Comparison of ENCODE assay signal across 8 cellular contexts in the genomic region with DNA sequence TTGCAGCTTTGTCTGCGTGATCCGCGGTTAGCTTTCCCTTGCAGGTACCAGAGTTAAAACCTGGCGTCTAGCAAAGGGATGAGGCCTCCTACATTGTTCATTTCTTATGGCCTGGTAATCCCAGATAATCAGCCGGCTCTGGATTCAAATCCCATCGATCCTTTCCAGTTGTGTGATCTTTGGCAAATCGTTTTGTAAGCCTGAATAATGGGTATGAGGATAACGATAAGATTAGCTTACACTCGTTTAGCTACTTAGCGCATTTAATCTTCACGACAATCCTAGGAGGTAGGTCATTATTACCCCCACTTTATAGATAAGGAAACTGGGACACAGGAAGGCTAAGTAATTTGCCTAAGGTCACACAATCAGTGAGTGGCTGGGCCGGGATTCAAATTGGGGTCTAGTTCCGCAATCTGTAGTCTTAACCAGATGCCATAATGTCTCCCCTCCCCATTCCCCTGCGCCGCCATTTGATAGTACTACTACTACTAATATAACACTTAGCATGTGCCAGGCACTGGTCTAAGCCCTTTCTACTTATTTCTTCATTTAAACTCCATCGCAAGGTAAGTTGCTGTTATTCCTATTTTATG. TPM values are rescaled to one million over a fixed set of nuclear protein-coding genes. Genes with fewer than 3 reads are reported as not detected.
DNase-seq lines count a peak whose midpoint lies in the region; ATAC-seq, FAIRE-seq and TF ChIP-seq lines count a peak whose summit lies in the region.

No MANE protein-coding gene starts in this region.

- no peaks in the 10 kb centered on the region for H3K27me3 Mint-ChIP-seq in IgD-negative memory B cell

- BruUV-seq in K562 (replicated peaks; lab: Mats Ljungman, UMichigan), result no TSS peak

- 0 out of 2 replicates have a peak overlapping the region, but pooled peaks have one; percentile 40 for H2AFZ ChIP-seq in K562 (ENCODE audit: low read depth, low read length)

- no peak for TF ChIP-seq POLR2A in K562 (conservative IDR thresholded peaks at IDR 0.05)

- no peaks in the 10 kb centered on the region for H3K36me3 Mint-ChIP-seq in IgD-negative memory B cell

- no peak for TF ChIP-seq CTCF in K562 (IDR thresholded peaks at IDR 0.05 in 2 of 3, conservative IDR thresholded peaks at IDR 0.05 in 1 of 3; ENCODE audit: insufficient read depth in 2 of 3, low read depth in 1 of 3, low read length in 3 of 3)

- H3K4me1 ChIP-seq in BLaER1 treated with 17β-estradiol and CSF1 and Interleukin-3, amounts not matched to agents 10 nM and 100 nM, result peaks cover 42 to 46% (median 43%) of the 10 kb centered on the region in 10 experiments
- H3K4me1 ChIP-seq in K562 (replicated peaks in 1 of 2; ENCODE audit: control insufficient read depth in 2 of 2, insufficient read depth in 2 of 2, low read length in 2 of 2) (peaks cover 6 to 23% of the 10 kb centered on the region in 2 experiments; a peak in 4 of 5 replicates), mononuclear cell (ENCODE audit: insufficient read depth, low read length) (peaks cover 46% of the 10 kb centered on the region)

- H3K27me3 ChIP-seq in BLaER1 treated with 17β-estradiol and CSF1 and Interleukin-3, amounts not matched to agents 10 nM and 100 nM, result peaks cover 0 to 24% (median 13%) of the 10 kb centered on the region in 11 experiments; a peak in 9 of 22 replicates
- H3K27me3 ChIP-seq in K562 (ENCODE audit: control insufficient read depth in 2 of 2, insufficient read depth in 2 of 2, low read length in 2 of 2) (no peaks in the 10 kb centered on the region), mononuclear cell (ENCODE audit: insufficient read depth, low read length) (no peaks in the 10 kb centered on the region)

- H3K4me2 ChIP-seq in BLaER1 treated with 17β-estradiol and CSF1 and Interleukin-3, amounts not matched to agents 10 nM and 100 nM, result peak overlapping the region; percentile 68 to 92 (median 84)
- H3K4me2 ChIP-seq in K562 (ENCODE audit: insufficient read depth, low read length), result peak overlapping the region; percentile 50

- intact Hi-C loops in K562 (cut with micrococcal nuclease), result loop anchor here (2.0 to 10.0 kb wide), 3 partner anchors 121 to 835 kb away; no protein-coding TSS in a partner anchor

- in situ Hi-C loops in K562 (cut with MboI) (loop anchor here (10.0 kb wide), 2 partner anchors 193 to 333 kb away; no protein-coding TSS in a partner anchor), G401 (cut with HindIII; ENCODE audit: low sequenced_read_pairs) (no loop called here)

- H3K9me3 ChIP-seq in BLaER1 treated with 17β-estradiol and CSF1 and Interleukin-3, amounts not matched to agents 10 nM and 100 nM (replicated peaks in 1 of 11), result no peaks in the 10 kb centered on the region
- H3K9me3 ChIP-seq in K562 (replicated peaks; ENCODE audit: control insufficient read depth, insufficient read depth, low read depth, low read length) (no peaks in the 10 kb centered on the region), mononuclear cell (ENCODE audit: low read depth, low read length) (no peaks in the 10 kb centered on the region)

- peak overlapping the region in 9 of 11 experiments; percentile 65 to 78 (median 73); a peak in 17 of 22 replicates for H3K27ac ChIP-seq in BLaER1 treated with 17β-estradiol and CSF1 and Interleukin-3, amounts not matched to agents 10 nM and 100 nM
- H3K27ac ChIP-seq in K562 (ENCODE audit: extremely low read depth, low read depth, low read length) (no peak overlapping the region; the same call in 2 of the 3 replicates), caudate nucleus (ENCODE audit: low read depth, low read length) (no peak overlapping the region)

- peaks cover 38 to 45% (median 41%) of the 10 kb centered on the region in 3 donors for H3K4me1 Mint-ChIP-seq in IgD-negative memory B cell

- DNase-seq in K562 (ENCODE audit: extremely low read depth in 1 of 4, low spot score in 3 of 4) (no peak), caudate nucleus (lab: John Stamatoyannopoulos, UW) (no peak), G401 (ENCODE audit: low spot score) (no peak), RCC 7860 (ENCODE audit: low spot score) (no peak)

- H3K9ac ChIP-seq in BLaER1 treated with 17β-estradiol and CSF1 and Interleukin-3, amounts not matched to agents 10 nM and 100 nM, result peak overlapping the region; percentile 67 to 98 (median 79)
- H3K9ac ChIP-seq in K562 (ENCODE audit: insufficient read depth in 1 of 2, low read depth in 2 of 2, low read length in 2 of 2), result peak overlapping the region; percentile 40 to 89

- peak overlapping the region; percentile 54 to 89 (median 81) for H3K4me3 ChIP-seq in BLaER1 treated with 17β-estradiol and CSF1 and Interleukin-3, amounts not matched to agents 10 nM and 100 nM
- peak overlapping the region; percentile 48 for H3K4me3 ChIP-seq in K562
- peak overlapping the region; percentile 52 for H3K4me3 ChIP-seq in mononuclear cell (ENCODE audit: low read length)

- peaks cover 15 to 37% (median 30%) of the 10 kb centered on the region in 11 experiments for H4K20me1 ChIP-seq in BLaER1 treated with 17β-estradiol and CSF1 and Interleukin-3, amounts not matched to agents 10 nM and 100 nM
- 0 out of 2 replicates have a peak, but pooled peaks cover 4% of the 10 kb centered on the region for H4K20me1 ChIP-seq in K562 (replicated peaks; ENCODE audit: control insufficient read depth, insufficient read depth, low read length)

- peaks cover 5 to 28% (median 12%) of the 10 kb centered on the region in 11 experiments; a peak in 21 of 22 replicates for H3K36me3 ChIP-seq in BLaER1 treated with 17β-estradiol and CSF1 and Interleukin-3, amounts not matched to agents 10 nM and 100 nM
- H3K36me3 ChIP-seq in K562 (ENCODE audit: control insufficient read depth, insufficient read depth, low read length), result peaks cover 21% of the 10 kb centered on the region; the same call in 1 of the 3 replicates

- no peak for TF ChIP-seq EP300 in K562 (IDR thresholded peaks at IDR 0.05; ENCODE audit: low read length)

- ATAC-seq in K562 (no peak), GM21528 (IDR thresholded peaks at IDR 0.05; ENCODE audit: low FRiP score, unreplicated experiment) (no peak)

- FAIRE-seq in K562 (lab: Jason Lieb, UNC) (no peak), RCC 7860 (lab: Jason Lieb, UNC) (no peak)

- WGBS in K562 (ENCODE audit: insufficient coverage, low coverage, missing lambda C conversion rate), result 31% methylated on average over 16 of the region's 16 CpGs

- POLR2A ChIA-PET in K562 (lab: Yijun Ruan, JAX), result interaction anchor here (1.3 kb wide), 1 partner anchor 37 kb away, joined by 3 read pairs; no protein-coding TSS in a partner anchor

- H3K9me1 ChIP-seq in K562 (ENCODE audit: control insufficient read depth, insufficient read depth, low read length), result no peaks in the 10 kb centered on the region

- H3K4me3 Mint-ChIP-seq in IgD-negative memory B cell, result peak overlapping the region; percentile 81 to 98 (median 92)

- H3K27ac Mint-ChIP-seq in IgD-negative memory B cell, result peak overlapping the region; percentile 89 to 96 (median 93)

- H3K9me3 Mint-ChIP-seq in IgD-negative memory B cell, result no peaks in the 10 kb centered on the region

- H3K79me2 ChIP-seq in K562 (ENCODE audit: control insufficient read depth, insufficient read depth, low read length), result peaks cover 36% of the 10 kb centered on the region

- CTCF ChIA-PET in K562 (lab: Yijun Ruan, JAX; ENCODE audit: low intra/inter-chr PET ratio), result no interaction called here

- TF ChIP-seq RAD21 in K562 (CRISPR knock-in tag; conservative IDR thresholded peaks at IDR 0.05 in 1 of 2, IDR thresholded peaks at IDR 0.05 in 1 of 2), result no peak

RNA-seq across cellular contexts. Expression of gene UBA1, which starts 1.7 kb away (rescaled TPM):
- 190 TPM for polyA plus RNA-seq in IgD-negative memory B cell
- total RNA-seq in K562 (2011; cell fraction: chromatin; rRNA removed; ENCODE audit: low replicate concordance), result 100 and 166 TPM in 2 replicates
- total RNA-seq in K562 (2011; cell fraction: nucleolus; rRNA removed), result 84.0 and 85.6 TPM in 2 replicates
- total RNA-seq in K562 (2011; cell fraction: nucleoplasm; rRNA removed), result 103 and 130 TPM in 2 replicates
- total RNA-seq in K562 (2014; rRNA removed), result 96.0 and 125 TPM in 2 replicates
- 28.0 and 32.5 TPM in 2 replicates for total RNA-seq in K562 (2014; rRNA removed; fragmentation: Illumina TruSeq; extraction: Trizol)
- 52.2 and 57.8 TPM in 2 replicates for total RNA-seq in K562 (2015; rRNA removed; fragmentation: Illumina TruSeq; extraction: Trizol)
- total RNA-seq in K562 (2021), result 174 TPM in 2 replicates
- polyA plus RNA-seq in K562 (2011; rRNA removed), result 93.6 and 129 TPM in 2 replicates
- 107 and 204 TPM in 2 replicates for polyA plus RNA-seq in K562 (2011; cell fraction: cytosol; rRNA removed)
- 107 and 144 TPM in 2 replicates for polyA plus RNA-seq in K562 (2011; cell fraction: nucleus; rRNA removed)
- polyA plus RNA-seq in K562 (2012), result 139 and 174 TPM in 2 replicates
- 130 and 136 TPM in 2 replicates for polyA plus RNA-seq in K562 (2014; fragmentation: Illumina TruSeq; extraction: Trizol)
- 10 to 100 TPM; 32.0 to 40.1 TPM for polyA plus RNA-seq in K562 (2014; fragmentation: Nextera tagmentation; extraction: Ambion mirVana)
- 103 and 109 TPM in 2 replicates for polyA plus RNA-seq in K562 (2014; rRNA removed)
- 91.5 and 109 TPM in 2 replicates for polyA minus RNA-seq in K562 (2011; rRNA and poly(A)+ RNA removed)
- polyA minus RNA-seq in K562 (2011; cell fraction: cytosol; rRNA and poly(A)+ RNA removed), result 93.2 and 101 TPM in 2 replicates
- 27.5 and 38.9 TPM in 2 replicates for polyA minus RNA-seq in K562 (2011; cell fraction: nucleus; rRNA and poly(A)+ RNA removed)
- total RNA-seq in mononuclear cell, result 53.2 TPM
- total RNA-seq in G401 (2014; rRNA removed; shearing (Covaris generic)), result 198 and 217 TPM in 2 replicates

RNA-seq across cellular contexts. Expression of gene CDK16, which starts 26.6 kb away (rescaled TPM):
- polyA plus RNA-seq in IgD-negative memory B cell, result 16.8 TPM
- 89.8 and 211 TPM in 2 replicates for total RNA-seq in K562 (2011; cell fraction: chromatin; rRNA removed; ENCODE audit: low replicate concordance)
- total RNA-seq in K562 (2011; cell fraction: nucleolus; rRNA removed), result 119 and 125 TPM in 2 replicates
- 113 and 130 TPM in 2 replicates for total RNA-seq in K562 (2011; cell fraction: nucleoplasm; rRNA removed)
- total RNA-seq in K562 (2014; rRNA removed), result 50.7 and 68.5 TPM in 2 replicates
- total RNA-seq in K562 (2014; rRNA removed; fragmentation: Illumina TruSeq; extraction: Trizol), result 34.9 and 45.4 TPM in 2 replicates
- 57.5 and 60.7 TPM in 2 replicates for total RNA-seq in K562 (2015; rRNA removed; fragmentation: Illumina TruSeq; extraction: Trizol)
- 89.4 and 97.2 TPM in 2 replicates for total RNA-seq in K562 (2021)
- polyA plus RNA-seq in K562 (2011; rRNA removed), result 78.1 and 104 TPM in 2 replicates
- 134 and 154 TPM in 2 replicates for polyA plus RNA-seq in K562 (2011; cell fraction: cytosol; rRNA removed)
- polyA plus RNA-seq in K562 (2011; cell fraction: nucleus; rRNA removed), result 448 and 526 TPM in 2 replicates
- polyA plus RNA-seq in K562 (2012), result 84.2 and 89.4 TPM in 2 replicates
- polyA plus RNA-seq in K562 (2014; fragmentation: Illumina TruSeq; extraction: Trizol), result 86.0 and 104 TPM in 2 replicates
- 1 to 10 TPM; 3.9 to 5.4 TPM for polyA plus RNA-seq in K562 (2014; fragmentation: Nextera tagmentation; extraction: Ambion mirVana)
- polyA plus RNA-seq in K562 (2014; rRNA removed), result 79.7 and 90.9 TPM in 2 replicates
- polyA minus RNA-seq in K562 (2011; rRNA and poly(A)+ RNA removed), result 61.2 and 77.6 TPM in 2 replicates
- polyA minus RNA-seq in K562 (2011; cell fraction: cytosol; rRNA and poly(A)+ RNA removed), result 72.5 and 107 TPM in 2 replicates
- 63.5 and 70.4 TPM in 2 replicates for polyA minus RNA-seq in K562 (2011; cell fraction: nucleus; rRNA and poly(A)+ RNA removed)
- total RNA-seq in mononuclear cell, result 95.6 TPM
- 88.1 and 118 TPM in 2 replicates for total RNA-seq in G401 (2014; rRNA removed; shearing (Covaris generic))

RNA-seq across cellular contexts. Expression of gene USP11, which starts 40.9 kb away (rescaled TPM):
- 68.6 TPM for polyA plus RNA-seq in IgD-negative memory B cell
- 40.9 and 111 TPM in 2 replicates for total RNA-seq in K562 (2011; cell fraction: chromatin; rRNA removed; ENCODE audit: low replicate concordance)
- 39.0 and 45.0 TPM in 2 replicates for total RNA-seq in K562 (2011; cell fraction: nucleolus; rRNA removed)
- 38.4 and 40.7 TPM in 2 replicates for total RNA-seq in K562 (2011; cell fraction: nucleoplasm; rRNA removed)
- total RNA-seq in K562 (2014; rRNA removed), result 13.8 and 15.1 TPM in 2 replicates
- 8.4 and 9.0 TPM in 2 replicates for total RNA-seq in K562 (2014; rRNA removed; fragmentation: Illumina TruSeq; extraction: Trizol)
- total RNA-seq in K562 (2015; rRNA removed; fragmentation: Illumina TruSeq; extraction: Trizol), result 11.7 and 11.9 TPM in 2 replicates
- total RNA-seq in K562 (2021), result 27.4 and 29.0 TPM in 2 replicates
- polyA plus RNA-seq in K562 (2011; rRNA removed), result 9.2 and 20.7 TPM in 2 replicates
- polyA plus RNA-seq in K562 (2011; cell fraction: cytosol; rRNA removed), result 7.9 and 11.2 TPM in 2 replicates
- 62.9 and 72.4 TPM in 2 replicates for polyA plus RNA-seq in K562 (2011; cell fraction: nucleus; rRNA removed)
- polyA plus RNA-seq in K562 (2012), result 32.1 and 37.3 TPM in 2 replicates
- polyA plus RNA-seq in K562 (2014; fragmentation: Illumina TruSeq; extraction: Trizol), result 18.4 and 21.3 TPM in 2 replicates
- 1 to 10 TPM; 2.5 to 5.0 TPM for polyA plus RNA-seq in K562 (2014; fragmentation: Nextera tagmentation; extraction: Ambion mirVana)
- polyA plus RNA-seq in K562 (2014; rRNA removed), result 10.1 and 12.1 TPM in 2 replicates
- 26.8 and 31.8 TPM in 2 replicates for polyA minus RNA-seq in K562 (2011; rRNA and poly(A)+ RNA removed)
- polyA minus RNA-seq in K562 (2011; cell fraction: cytosol; rRNA and poly(A)+ RNA removed), result 22.3 and 32.7 TPM in 2 replicates
- 24.2 and 33.0 TPM in 2 replicates for polyA minus RNA-seq in K562 (2011; cell fraction: nucleus; rRNA and poly(A)+ RNA removed)
- total RNA-seq in mononuclear cell, result 25.2 TPM
- 53.1 and 57.3 TPM in 2 replicates for total RNA-seq in G401 (2014; rRNA removed; shearing (Covaris generic))

RNA-seq across cellular contexts. Expression of gene RBM10, which starts 46.9 kb away (rescaled TPM):
- polyA plus RNA-seq in IgD-negative memory B cell (36.0 TPM), K562 (2011; rRNA removed) (14.8 and 21.9 TPM in 2 replicates), K562 (2014; fragmentation: Illumina TruSeq; extraction: Trizol) (31.5 and 46.3 TPM in 2 replicates), K562 (2014; fragmentation: Nextera tagmentation; extraction: Ambion mirVana) (1 to 10 TPM; 1.1 to 1.7 TPM), K562 (2014; rRNA removed) (35.6 and 37.8 TPM in 2 replicates)
- 19.7 and 48.8 TPM in 2 replicates for total RNA-seq in K562 (2011; cell fraction: chromatin; rRNA removed; ENCODE audit: low replicate concordance)
- total RNA-seq in K562 (2011; cell fraction: nucleolus; rRNA removed), result 34.1 and 39.4 TPM in 2 replicates
- 16.6 and 23.2 TPM in 2 replicates for total RNA-seq in K562 (2011; cell fraction: nucleoplasm; rRNA removed)
- total RNA-seq in K562 (2014; rRNA removed) (46.0 and 62.7 TPM in 2 replicates), K562 (2014; rRNA removed; fragmentation: Illumina TruSeq; extraction: Trizol) (13.1 and 16.4 TPM in 2 replicates), K562 (2015; rRNA removed; fragmentation: Illumina TruSeq; extraction: Trizol) (33.1 and 35.2 TPM in 2 replicates), K562 (2021) (58.7 and 61.7 TPM in 2 replicates), mononuclear cell (14.4 TPM)
- polyA plus RNA-seq in K562 (2011; cell fraction: cytosol; rRNA removed), result 22.9 and 36.9 TPM in 2 replicates
- polyA plus RNA-seq in K562 (2011; cell fraction: nucleus; rRNA removed), result 52.5 and 71.2 TPM in 2 replicates
- polyA plus RNA-seq in K562 (2012), result 40.7 and 44.4 TPM in 2 replicates
- 12.3 and 14.7 TPM in 2 replicates for polyA minus RNA-seq in K562 (2011; rRNA and poly(A)+ RNA removed)
- polyA minus RNA-seq in K562 (2011; cell fraction: cytosol; rRNA and poly(A)+ RNA removed), result 27.4 and 41.7 TPM in 2 replicates
- polyA minus RNA-seq in K562 (2011; cell fraction: nucleus; rRNA and poly(A)+ RNA removed), result 14.8 and 16.9 TPM in 2 replicates
- total RNA-seq in G401 (2014; rRNA removed; shearing (Covaris generic)), result 51.8 and 67.8 TPM in 2 replicates

RNA-seq across cellular contexts. Expression of gene NDUFB11, which starts 47.4 kb away (rescaled TPM):
- polyA plus RNA-seq in IgD-negative memory B cell (197 TPM), K562 (2011; rRNA removed) (67.4 and 95.1 TPM in 2 replicates), K562 (2014; fragmentation: Illumina TruSeq; extraction: Trizol) (71.5 and 114 TPM in 2 replicates), K562 (2014; fragmentation: Nextera tagmentation; extraction: Ambion mirVana) (10 to 100 TPM; 20.9 to 48.3 TPM), K562 (2014; rRNA removed) (176 and 220 TPM in 2 replicates)
- 11.5 and 28.0 TPM in 2 replicates for total RNA-seq in K562 (2011; cell fraction: chromatin; rRNA removed; ENCODE audit: low replicate concordance)
- total RNA-seq in K562 (2011; cell fraction: nucleolus; rRNA removed), result 97.4 and 105 TPM in 2 replicates
- 50.7 and 57.9 TPM in 2 replicates for total RNA-seq in K562 (2011; cell fraction: nucleoplasm; rRNA removed)
- total RNA-seq in K562 (2014; rRNA removed) (269 and 323 TPM in 2 replicates), K562 (2014; rRNA removed; fragmentation: Illumina TruSeq; extraction: Trizol) (66.0 and 86.8 TPM in 2 replicates), K562 (2015; rRNA removed; fragmentation: Illumina TruSeq; extraction: Trizol) (114 and 138 TPM in 2 replicates), K562 (2021) (155 and 165 TPM in 2 replicates), mononuclear cell (34.4 TPM)
- 123 and 167 TPM in 2 replicates for polyA plus RNA-seq in K562 (2011; cell fraction: cytosol; rRNA removed)
- polyA plus RNA-seq in K562 (2011; cell fraction: nucleus; rRNA removed), result 43.4 and 47.8 TPM in 2 replicates
- 134 and 148 TPM in 2 replicates for polyA plus RNA-seq in K562 (2012)
- 57.2 and 61.3 TPM in 2 replicates for polyA minus RNA-seq in K562 (2011; rRNA and poly(A)+ RNA removed)
- polyA minus RNA-seq in K562 (2011; cell fraction: cytosol; rRNA and poly(A)+ RNA removed), result 44.3 and 47.8 TPM in 2 replicates
- 10.2 and 18.4 TPM in 2 replicates for polyA minus RNA-seq in K562 (2011; cell fraction: nucleus; rRNA and poly(A)+ RNA removed)
- total RNA-seq in G401 (2014; rRNA removed; shearing (Covaris generic)), result 87.1 and 115 TPM in 2 replicates

Comparison
In these comparisons a context has a peak if more than half of its experiments do, and no peak if none do; other contexts are left out.
1. H3K27ac ChIP-seq: peak in BLaER1 treated with 17β-estradiol and CSF1 and Interleukin-3, amounts not matched to agents 10 nM and 100 nM (9 of 11); none in K562 (single experiment) and caudate nucleus (single experiment).
2. Peak in every context shown above with its lines, with median percentiles within 50 percentile points of each other: H3K4me3 ChIP-seq.